ENCODE assay signal across 19 cellular contexts in the genomic region with DNA sequence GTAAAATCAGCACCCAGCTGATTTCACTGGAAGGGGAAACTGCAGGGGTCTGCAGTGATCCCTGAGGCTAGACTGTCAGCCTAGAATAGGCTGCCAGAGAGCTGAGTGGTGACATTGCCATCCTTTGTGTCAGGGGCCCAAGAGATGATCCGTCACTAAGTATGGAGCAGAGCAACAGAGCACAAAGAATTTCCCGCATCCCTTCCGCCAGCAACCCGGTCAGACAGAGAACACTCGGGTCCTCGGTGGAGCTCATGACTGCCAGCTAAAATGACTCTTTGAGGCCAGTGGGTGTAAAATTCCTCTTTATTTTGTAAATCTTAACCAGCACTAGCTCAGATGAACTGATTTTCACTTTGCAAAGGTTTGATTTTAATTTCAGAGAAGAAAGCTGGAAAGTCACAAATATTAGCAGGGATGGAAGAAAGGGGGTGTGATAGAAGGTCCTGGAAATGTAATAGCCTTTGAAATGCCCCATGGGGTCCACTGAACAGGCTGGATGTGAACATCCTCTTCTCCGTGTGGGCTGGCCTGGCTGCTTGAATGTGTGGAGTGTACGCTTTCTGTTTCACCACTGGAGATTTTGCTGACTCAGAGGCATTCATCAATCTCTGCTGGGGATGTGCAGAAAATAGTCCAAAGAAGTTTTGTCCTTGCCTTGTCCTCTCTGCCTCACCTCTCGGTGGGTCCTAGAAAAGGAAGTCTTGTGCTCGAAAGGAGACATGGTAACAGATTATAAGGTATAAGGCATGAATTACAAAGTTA.
"Had no signal": no experiment of that assay in that cellular context is flagged by ENCODE, and none has a peak within 500 bp of the region (broad histone marks: within the 10 kb centered on the region; RNA-seq: fewer than 3 reads in every experiment).

No MANE protein-coding gene starts in this region.

- FAIRE-seq: endothelial cell of umbilical vein had no signal

- H3K4me3 ChIP-seq: colonic mucosa, esophagus muscularis mucosa, ovary, spleen had no signal

- H3K4me1 ChIP-seq: colonic mucosa, spleen had no signal

- H3K27me3 ChIP-seq: colonic mucosa, ovary had no signal

- H3K9me3 ChIP-seq: colonic mucosa, esophagus muscularis mucosa, ovary, spleen had no signal

- DNase-seq: activated CD4-positive, alpha-beta memory T cell treated with anti-CD3 and anti-CD28 coated beads, Interleukin-2, amount 10 ng/mL, durations not matched to agents 7 days and 5 days; activated CD4-positive, alpha-beta T cell treated with anti-CD3 and anti-CD28 coated beads for 48 hours; activated CD4-positive, CD25-positive, alpha-beta regulatory T cell; activated CD8-positive, alpha-beta memory T cell treated with anti-CD3 and anti-CD28 coated beads, Interleukin-2, amount 10 ng/mL, durations not matched to agents 7 days and 5 days; activated naive CD8-positive, alpha-beta T cell treated with anti-CD3 and anti-CD28 coated beads for 36 hours; amygdala; central memory CD4-positive, alpha-beta T cell; colonic mucosa; effector CD4-positive, alpha-beta T cell; mesendoderm; naive thymus-derived CD8-positive, alpha-beta T cell; ovary; spleen; stimulated activated CD8-positive, alpha-beta memory T cell treated with anti-CD3 and anti-CD28 coated beads, Interleukin-4, amount 100 ng/mL, for 48 hours; stimulated activated naive CD4-positive, alpha-beta T cell treated with Interleukin-2 at 50 U/mL for 16 hours; T-cell had no signal

- H3K36me3 ChIP-seq: colonic mucosa, esophagus muscularis mucosa, ovary, spleen had no signal

- ATAC-seq: activated CD8-positive, alpha-beta memory T cell treated with anti-CD3 and anti-CD28 coated beads, Interleukin-2, amount 10 ng/mL, durations not matched to agents 7 days and 5 days; naive thymus-derived CD8-positive, alpha-beta T cell; SK-N-SH treated with all-trans-retinoic acid at 6 μM for 48 hours; T-cell had no signal

- H3K27ac ChIP-seq: colonic mucosa, esophagus muscularis mucosa, ovary, spleen had no signal
